Comparison of ENCODE assay signal across 16 cellular contexts in genomic region chr11:117073539-117073938, GRCh38. TPM values are rescaled to one million over a fixed set of nuclear protein-coding genes. Genes with fewer than 3 reads are reported as not detected.
DNase-seq lines count a peak whose midpoint lies in the region; ATAC-seq lines count a peak whose summit lies in the region.
"Had no signal": no experiment of that assay in that cellular context is flagged by ENCODE, and none has a peak within 500 bp of the region (broad histone marks: within the 10 kb centered on the region; RNA-seq: fewer than 3 reads in every experiment).

No MANE protein-coding gene starts in this region.

- in situ Hi-C loops in GM23248 (cut with MboI): no loop called here

- H3K4me3 ChIP-seq in ACC112 (ENCODE audit: low read depth, low read length) (no peak overlapping the region), GM23248 (no peak overlapping the region), adipocyte (ENCODE audit: low read length) (peak overlapping the region; percentile 42)
- H3K4me3 ChIP-seq: heart left ventricle, left ventricle myocardium inferior had no signal

- peaks cover 44% of the 10 kb centered on the region for H3K4me1 ChIP-seq in ACC112 (ENCODE audit: control insufficient read depth, insufficient read depth, low read length, unreplicated experiment)
- H3K4me1 ChIP-seq in GM23248 (ENCODE audit: insufficient read depth): peaks cover 28% of the 10 kb centered on the region
- peaks cover 59% of the 10 kb centered on the region for H3K4me1 ChIP-seq in adipocyte (ENCODE audit: control insufficient read depth, insufficient read depth, low read length)

- H3K27me3 ChIP-seq in ACC112 (ENCODE audit: insufficient read depth, low read length) (no peaks in the 10 kb centered on the region), GM23248 (replicated peaks; ENCODE audit: insufficient read depth) (no peaks in the 10 kb centered on the region), adipocyte (replicated peaks; ENCODE audit: control insufficient read depth, insufficient read depth, low read length) (no peaks in the 10 kb centered on the region)
- H3K27me3 ChIP-seq: heart left ventricle had no signal

- H3K27ac ChIP-seq in ACC112 (ENCODE audit: low read depth, low read length): peak overlapping the region; percentile 63
- H3K27ac ChIP-seq in GM23248: no peak overlapping the region
- H3K27ac ChIP-seq: HL-60 had no signal

- no peak overlapping the region for H3K9ac ChIP-seq in GM23248
- no peak overlapping the region for H3K9ac ChIP-seq in adipocyte (ENCODE audit: low read length)

- H3K9me3 ChIP-seq in GM23248 (ENCODE audit: low read depth) (no peaks in the 10 kb centered on the region), adipocyte (ENCODE audit: control insufficient read depth, low read length) (no peaks in the 10 kb centered on the region)
- H3K9me3 ChIP-seq: heart left ventricle, left ventricle myocardium inferior had no signal

- H3K27me3 Mint-ChIP-seq in naive B cell: no peaks in the 10 kb centered on the region
- H3K27me3 Mint-ChIP-seq: progenitor cell of endocrine pancreas had no signal

- intact Hi-C loops in left ventricle myocardium superior (cut with micrococcal nuclease): no loop called here

- peaks cover 17% of the 10 kb centered on the region for H3F3A ChIP-seq in GM23248 (ENCODE audit: insufficient read depth)

- peak overlapping the region in 4 of 6 donors; percentile 61 to 80 (median 72) for H3K27ac Mint-ChIP-seq in naive B cell

- ATAC-seq in naive B cell (ENCODE audit: low read depth in 2 of 2) (no peak), HG03442 (IDR thresholded peaks at IDR 0.05; ENCODE audit: unreplicated experiment) (no peak), left ventricle myocardium superior (no peak)

- H3K9me3 Mint-ChIP-seq in naive B cell: no peaks in the 10 kb centered on the region

- no peaks in the 10 kb centered on the region for H3K9me2 ChIP-seq in GM23248 (ENCODE audit: insufficient read depth)

- H3K4me2 ChIP-seq in GM23248 (ENCODE audit: unreplicated experiment): peak overlapping the region; percentile 36

- peaks cover 0 to 7% of the 10 kb centered on the region in 2 donors for H3K36me3 Mint-ChIP-seq in naive B cell

- H3K4me1 Mint-ChIP-seq in naive B cell: peaks cover 55 to 88% (median 67%) of the 10 kb centered on the region in 3 donors

- H3K4me3 Mint-ChIP-seq in naive B cell: no peak overlapping the region

- no peak overlapping the region for H2AFZ ChIP-seq in ACC112 (ENCODE audit: low read length, unreplicated experiment)
- H2AFZ ChIP-seq in GM23248: no peak overlapping the region

- H3K36me3 ChIP-seq in ACC112 (ENCODE audit: insufficient read depth, low read length) (no peaks in the 10 kb centered on the region), GM23248 (ENCODE audit: low read depth) (no peaks in the 10 kb centered on the region), adipocyte (ENCODE audit: control insufficient read depth, insufficient read depth, low read length, severe bottlenecking) (no peaks in the 10 kb centered on the region)
- H3K36me3 ChIP-seq: heart left ventricle, left ventricle myocardium inferior had no signal

- H3K79me2 ChIP-seq in ACC112 (ENCODE audit: control insufficient read depth, insufficient read depth, low read length, unreplicated experiment) (peaks cover 45% of the 10 kb centered on the region), GM23248 (ENCODE audit: insufficient read depth) (peaks cover 65% of the 10 kb centered on the region)

- DNase-seq in GM23248 (peak; percentile 58), adipocyte (ENCODE audit: low read depth) (no peak), naive B cell (no peak), DMS79 (lab: John Stamatoyannopoulos, UW) (no peak), NCI-H146 (lab: John Stamatoyannopoulos, UW) (no peak), left ventricle myocardium superior (no peak)
- DNase-seq: activated CD4-positive, alpha-beta T cell treated with anti-CD3 and anti-CD28 coated beads, Interleukin-2, amount 50 U/mL, for 4 hours; aorta; heart left ventricle; left ventricle myocardium inferior; NCI-H345; stimulated activated CD4-positive, alpha-beta T cell treated with anti-CD3 and anti-CD28 coated beads, Interleukin-2, amount 100 ng/mL, for 24 hours had no signal

- 7 to 8% methylated on average over 2 of the region's 2 CpGs for WGBS in GM23248 (ENCODE audit: low coverage in 1 of 2, low lambda C conversion rate in 2 of 2, missing lambda C conversion rate in 2 of 2), 2 experiments

- H4K20me1 ChIP-seq in GM23248 (ENCODE audit: insufficient read depth): peaks cover 28% of the 10 kb centered on the region; the same call in 1 of the 2 replicates

RNA-seq across cellular contexts. Expression of gene SIK3, which starts 24.7 kb away (rescaled TPM):
- 13.3 and 15.5 TPM in 2 replicates for total RNA-seq in GM23248 (2014; rRNA removed; shearing (Covaris generic))
- polyA plus RNA-seq in GM23248 (2016; fragmentation: Nextera tagmentation; extraction: Ambion mirVana) (3.9 and 4.2 TPM in 2 replicates), naive B cell (ENCODE audit: low read depth in 6 of 6) (10 to 100 TPM; 27.7 to 52.1 (median 35.6) TPM)
- 31.9 TPM for total RNA-seq in left ventricle myocardium superior
